10 cellular contexts compared by ENCODE assay signal in genomic region chr2:161243312-161243711, GRCh38.
DNase-seq lines count a peak whose midpoint lies in the region; ATAC-seq lines count a peak whose summit lies in the region.
"Had no signal": no experiment of that assay in that cellular context is flagged by ENCODE, and none has a peak within 500 bp of the region (broad histone marks: within the 10 kb centered on the region; RNA-seq: fewer than 3 reads in every experiment).

No MANE protein-coding gene starts in this region.

- ATAC-seq in GM19043 (IDR thresholded peaks at IDR 0.05; ENCODE audit: low read depth, unreplicated experiment): peak; percentile 37
- peak; percentile 42 for ATAC-seq in HG03097 (IDR thresholded peaks at IDR 0.05; ENCODE audit: low FRiP score, unreplicated experiment)
- no peak for ATAC-seq in activated naive CD4-positive, alpha-beta T cell treated with anti-CD3 and anti-CD28 coated beads, Interleukin-2, amount 50 U/mL, for 72 hours

- H3K36me3 ChIP-seq in CD4-positive, alpha-beta memory T cell (ENCODE audit: insufficient read depth, low read length): no peaks in the 10 kb centered on the region
- H3K36me3 ChIP-seq: left ventricle myocardium inferior had no signal

- no peaks in the 10 kb centered on the region for H3K9me3 ChIP-seq in CD4-positive, alpha-beta memory T cell (ENCODE audit: control insufficient read depth in 1 of 2, low read length in 2 of 2)
- H3K9me3 ChIP-seq: left ventricle myocardium inferior had no signal

- intact Hi-C loops in CD4-positive, alpha-beta memory T cell (cut with micrococcal nuclease): no loop called here

- H3K4me1 Mint-ChIP-seq in CD4-positive, alpha-beta memory T cell: peaks cover 41 to 78% (median 63%) of the 10 kb centered on the region in 4 donors

- H3K4me3 ChIP-seq in CD4-positive, alpha-beta memory T cell (ENCODE audit: low read length in 2 of 2): peak overlapping the region in 1 of 2 donors; percentile 36
- H3K4me3 ChIP-seq: coronary artery, left ventricle myocardium inferior had no signal

- H3K27me3 ChIP-seq in CD4-positive, alpha-beta memory T cell (ENCODE audit: insufficient read depth, low read length): no peaks in the 10 kb centered on the region

- CTCF ChIA-PET in CD4-positive, alpha-beta memory T cell (lab: Charles Lee; ENCODE audit: partially characterized antibody): interaction anchor here (1.0 to 2.3 kb wide), 6 partner anchors 8 to 30 kb away, joined by 4 to 17 read pairs (median 6); no protein-coding TSS in a partner anchor

- H3K9me3 Mint-ChIP-seq in CD4-positive, alpha-beta memory T cell: no peaks in the 10 kb centered on the region
- H3K9me3 Mint-ChIP-seq in activated naive CD4-positive, alpha-beta T cell treated with anti-CD3 and anti-CD28 coated beads, Interleukin-2, amount 50 U/mL, for 72 hours: no peaks in the 10 kb centered on the region

- DNase-seq in CD4-positive, alpha-beta memory T cell: peak in 3 of 5 donors; percentile 9 to 16 (median 10)
- DNase-seq in activated naive CD4-positive, alpha-beta T cell treated with anti-CD3 and anti-CD28 coated beads, Interleukin-2, amount 50 U/mL, for 72 hours (ENCODE audit: low spot score in 2 of 2): no peak
- DNase-seq in LoVo (ENCODE audit: low spot score) (no peak), NCI-H526 (lab: John Stamatoyannopoulos, UW) (no peak), middle frontal gyrus (ENCODE audit: extremely low spot score, low spot score) (no peak), T1000 (lab: John Stamatoyannopoulos, UW) (no peak)
- DNase-seq: left ventricle myocardium inferior had no signal

- peak overlapping the region; percentile 78 for H3K27ac ChIP-seq in CD4-positive, alpha-beta memory T cell (ENCODE audit: low read depth, low read length)
- H3K27ac ChIP-seq: coronary artery, left ventricle myocardium inferior had no signal

- peaks cover 46% of the 10 kb centered on the region for H3K4me1 ChIP-seq in CD4-positive, alpha-beta memory T cell (ENCODE audit: insufficient read depth, low read length)

- H3K4me3 Mint-ChIP-seq in CD4-positive, alpha-beta memory T cell: peak overlapping the region; percentile 17 to 94 (median 90)

- POLR2A ChIA-PET in CD4-positive, alpha-beta memory T cell (lab: Charles Lee; ENCODE audit: partially characterized antibody): interaction anchor here (0.8 to 2.5 kb wide), 3 partner anchors 11 to 104 kb away, joined by 3 to 6 read pairs (median 4); no protein-coding TSS in a partner anchor

- peak overlapping the region; percentile 84 to 98 (median 91) for H3K27ac Mint-ChIP-seq in CD4-positive, alpha-beta memory T cell
- H3K27ac Mint-ChIP-seq in activated naive CD4-positive, alpha-beta T cell treated with anti-CD3 and anti-CD28 coated beads, Interleukin-2, amount 50 U/mL, for 72 hours: peak overlapping the region; percentile 84 to 97

- H3K36me3 Mint-ChIP-seq in CD4-positive, alpha-beta memory T cell: peaks cover 0 to 5% of the 10 kb centered on the region in 2 donors
- H3K36me3 Mint-ChIP-seq in activated naive CD4-positive, alpha-beta T cell treated with anti-CD3 and anti-CD28 coated beads, Interleukin-2, amount 50 U/mL, for 72 hours: peaks cover 0 to 7% of the 10 kb centered on the region in 2 donors

- H3K27me3 Mint-ChIP-seq in CD4-positive, alpha-beta memory T cell: no peaks in the 10 kb centered on the region

Comparison
In these comparisons a context has a peak if more than half of its experiments do, and no peak if none do; other contexts are left out.
1. DNase-seq: peak in CD4-positive, alpha-beta memory T cell (3 of 5); none in activated naive CD4-positive, alpha-beta T cell treated with anti-CD3 and anti-CD28 coated beads, Interleukin-2, amount 50 U/mL, for 72 hours (0 of 2), LoVo (single experiment), NCI-H526 (0 of 2), middle frontal gyrus (single experiment) and T1000 (single experiment).
2. ATAC-seq: peak in GM19043 (single experiment) and HG03097 (single experiment); none in activated naive CD4-positive, alpha-beta T cell treated with anti-CD3 and anti-CD28 coated beads, Interleukin-2, amount 50 U/mL, for 72 hours (0 of 2).